In genomic region chr17:76036497-76037380, GRCh38 we compare ENCODE assay signal across 18 cellular contexts. TPM values are rescaled to one million over a fixed set of nuclear protein-coding genes. Genes with fewer than 3 reads are reported as not detected.
DNase-seq lines count a peak whose midpoint lies in the region; ATAC-seq, FAIRE-seq and TF ChIP-seq lines count a peak whose summit lies in the region.
"Had no signal": no experiment of that assay in that cellular context is flagged by ENCODE, and none has a peak within 500 bp of the region (broad histone marks: within the 10 kb centered on the region; RNA-seq: fewer than 3 reads in every experiment).

No MANE protein-coding gene starts in this region.

- no peaks in the 10 kb centered on the region for H3K9me3 ChIP-seq in K562 (replicated peaks; ENCODE audit: control insufficient read depth, insufficient read depth, low read depth, low read length)
- H3K9me3 ChIP-seq in transverse colon: no peaks in the 10 kb centered on the region
- H3K9me3 ChIP-seq: suprapubic skin had no signal

- H3K9me1 ChIP-seq in K562 (ENCODE audit: control insufficient read depth, insufficient read depth, low read length): no peaks in the 10 kb centered on the region

- H3K4me3 ChIP-seq in K562 (no peak overlapping the region), transverse colon (no peak overlapping the region)
- H3K4me3 ChIP-seq: skin epidermis, suprapubic skin had no signal

- intact Hi-C loops in K562 (cut with micrococcal nuclease) (no loop called here), transverse colon (cut with DNase I; ENCODE audit: low total_unique reads) (no loop called here)

- H3K79me2 ChIP-seq in K562 (ENCODE audit: control insufficient read depth, insufficient read depth, low read length): no peaks in the 10 kb centered on the region

- peaks cover 6% of the 10 kb centered on the region for H3K27me3 Mint-ChIP-seq in activated naive CD4-positive, alpha-beta T cell treated with anti-CD3 and anti-CD28 coated beads, Interleukin-2, amount 10 ng/mL, durations not matched to agents 7 days and 5 days
- H3K27me3 Mint-ChIP-seq: T-helper 17 cell had no signal

- POLR2A ChIA-PET in K562 (lab: Yijun Ruan, JAX): interaction anchor here (0.5 to 1.5 kb wide), 7 partner anchors 10 to 1614 kb away, joined by 3 to 4 read pairs (median 3); no protein-coding TSS in a partner anchor

- BruUV-seq in K562 (replicated peaks; lab: Mats Ljungman, UMichigan): no TSS peak

- peak overlapping the region; percentile 52 for H3K27ac Mint-ChIP-seq in activated naive CD4-positive, alpha-beta T cell treated with anti-CD3 and anti-CD28 coated beads, Interleukin-2, amount 10 ng/mL, durations not matched to agents 7 days and 5 days
- H3K27ac Mint-ChIP-seq: T-helper 17 cell had no signal

- 73% methylated on average over 23 of the region's 26 CpGs for WGBS in K562 (ENCODE audit: insufficient coverage, low coverage, missing lambda C conversion rate)
- 68 to 71% methylated on average over 3 to 25 of the region's 26 CpGs for WGBS in transverse colon (ENCODE audit: low coverage in 1 of 2), 2 donors

- TF ChIP-seq CTCF in K562 (IDR thresholded peaks at IDR 0.05 in 2 of 3, conservative IDR thresholded peaks at IDR 0.05 in 1 of 3; ENCODE audit: insufficient read depth in 2 of 3, low read depth in 1 of 3, low read length in 3 of 3) (no peak), transverse colon (IDR thresholded peaks at IDR 0.05) (no peak), D721Med (IDR thresholded peaks at IDR 0.05; ENCODE audit: insufficient read depth, missing control alignments) (no peak)

- ATAC-seq in K562: no peak; the same call in 2 of the 3 replicates
- ATAC-seq in HG03159 (IDR thresholded peaks at IDR 0.05; ENCODE audit: unreplicated experiment): no peak
- ATAC-seq: activated T-cell treated with anti-CD3 and anti-CD28 coated beads, Interleukin-2, amount 50 U/mL, for 4 hours; T-helper 17 cell had no signal

- no peak overlapping the region for H3K4me2 ChIP-seq in K562 (ENCODE audit: insufficient read depth, low read length)

- H3K9ac ChIP-seq in K562 (ENCODE audit: insufficient read depth in 1 of 2, low read depth in 2 of 2, low read length in 2 of 2): peak overlapping the region in 1 of 2 experiments; percentile 62; a peak in 2 of 4 replicates

- no peak overlapping the region for H2AFZ ChIP-seq in K562 (ENCODE audit: low read depth, low read length)

- no peak for TF ChIP-seq POLR2A in K562 (conservative IDR thresholded peaks at IDR 0.05)
- no peak for TF ChIP-seq POLR2A in transverse colon (IDR thresholded peaks at IDR 0.05)

- no peak overlapping the region for H3K4me3 Mint-ChIP-seq in activated naive CD4-positive, alpha-beta T cell treated with anti-CD3 and anti-CD28 coated beads, Interleukin-2, amount 10 ng/mL, durations not matched to agents 7 days and 5 days
- H3K4me3 Mint-ChIP-seq: activated T-cell treated with anti-CD3 and anti-CD28 coated beads, Interleukin-2, amount 50 U/mL, for 4 hours; T-helper 17 cell had no signal

- H3K36me3 ChIP-seq in K562 (ENCODE audit: control insufficient read depth, insufficient read depth, low read length): peaks cover 41% of the 10 kb centered on the region; the same call in 2 of the 3 replicates
- H3K36me3 ChIP-seq in transverse colon: peaks cover 0 to 24% (median 8%) of the 10 kb centered on the region in 4 donors

- peaks cover 2% of the 10 kb centered on the region for H3K4me1 Mint-ChIP-seq in activated naive CD4-positive, alpha-beta T cell treated with anti-CD3 and anti-CD28 coated beads, Interleukin-2, amount 10 ng/mL, durations not matched to agents 7 days and 5 days

- CTCF ChIA-PET in activated naive CD4-positive, alpha-beta T cell treated with anti-CD3 and anti-CD28 coated beads, Interleukin-2, amount 10 ng/mL, durations not matched to agents 7 days and 5 days (lab: Charles Lee): no interaction called here
- CTCF ChIA-PET in K562 (lab: Yijun Ruan, JAX; ENCODE audit: low intra/inter-chr PET ratio): no interaction called here

- 0 out of 2 replicates have a peak, but pooled peaks cover 9% of the 10 kb centered on the region for H4K20me1 ChIP-seq in K562 (replicated peaks; ENCODE audit: control insufficient read depth, insufficient read depth, low read length)

- H3K9me3 Mint-ChIP-seq in activated naive CD4-positive, alpha-beta T cell treated with anti-CD3 and anti-CD28 coated beads, Interleukin-2, amount 10 ng/mL, durations not matched to agents 7 days and 5 days: no peaks in the 10 kb centered on the region
- H3K9me3 Mint-ChIP-seq: activated T-cell treated with anti-CD3 and anti-CD28 coated beads, Interleukin-2, amount 50 U/mL, for 4 hours had no signal

- FAIRE-seq in K562 (lab: Jason Lieb, UNC) (no peak), D721Med (lab: Jason Lieb, UNC) (no peak)

- H3K27me3 ChIP-seq in K562 (ENCODE audit: control insufficient read depth in 2 of 2, insufficient read depth in 2 of 2, low read length in 2 of 2) (no peaks in the 10 kb centered on the region), transverse colon (no peaks in the 10 kb centered on the region)
- H3K27me3 ChIP-seq: suprapubic skin had no signal

- TF ChIP-seq EP300 in K562 (IDR thresholded peaks at IDR 0.05; ENCODE audit: low read length): no peak
- TF ChIP-seq EP300 in transverse colon (IDR thresholded peaks at IDR 0.05; ENCODE audit: low read depth): peak; percentile 88

- in situ Hi-C loops in K562 (cut with MboI) (no loop called here), transverse colon (cut with MboI; ENCODE audit: low pct_ligation_motif_present in 1 of 4, low pct_unique_long_range_greater_than_20kb in 1 of 4, low sequenced_read_pairs in 3 of 4) (no loop called here)

- TF ChIP-seq RAD21 in K562 (CRISPR knock-in tag; conservative IDR thresholded peaks at IDR 0.05 in 1 of 2, IDR thresholded peaks at IDR 0.05 in 1 of 2): no peak

- no peak for DNase-seq in activated naive CD4-positive, alpha-beta T cell treated with anti-CD3 and anti-CD28 coated beads, Interleukin-2, amount 10 ng/mL, durations not matched to agents 7 days and 5 days
- no peak for DNase-seq in activated naive CD4-positive, alpha-beta T cell treated with Interleukin-2 at 50 U/mL for 16 hours
- DNase-seq in K562 (ENCODE audit: extremely low read depth in 1 of 4, low spot score in 3 of 4) (no peak), left kidney (ENCODE audit: low read depth, low spot score) (peak; percentile 73), transverse colon (peak; percentile 41), D721Med (ENCODE audit: insufficient read length, low spot score) (no peak), NCI-H748 (lab: John Stamatoyannopoulos, UW; ENCODE audit: unreplicated experiment) (no peak)
- DNase-seq: ACHN; activated CD4-positive, alpha-beta T cell treated with anti-CD3 and anti-CD28 coated beads for 4 hours; activated T-cell treated with anti-CD3 and anti-CD28 coated beads, Interleukin-2, amount 50 U/mL, for 4 hours; anterior cingulate cortex; NCI-H1092; NCI-H446; T-helper 17 cell had no signal

- H3K4me1 ChIP-seq in K562 (replicated peaks in 1 of 2; ENCODE audit: control insufficient read depth in 2 of 2, insufficient read depth in 2 of 2, low read length in 2 of 2) (peaks cover 0 to 6% of the 10 kb centered on the region in 2 experiments; a peak in 2 of 5 replicates), transverse colon (peaks cover 6 to 17% (median 13%) of the 10 kb centered on the region in 4 donors)

- no peak overlapping the region for H3K27ac ChIP-seq in K562 (ENCODE audit: extremely low read depth, low read depth, low read length)
- H3K27ac ChIP-seq in transverse colon: peak overlapping the region; percentile 71 to 90 (median 80)
- H3K27ac ChIP-seq: suprapubic skin had no signal

- peaks cover 39% of the 10 kb centered on the region for H3K36me3 Mint-ChIP-seq in activated naive CD4-positive, alpha-beta T cell treated with anti-CD3 and anti-CD28 coated beads, Interleukin-2, amount 10 ng/mL, durations not matched to agents 7 days and 5 days

RNA-seq across cellular contexts. Expression of gene EVPL, which starts 9.6 kb away (rescaled TPM):
- 0.07 TPM in 1 of 2 replicates, not detected in the other for total RNA-seq in K562 (2011; cell fraction: chromatin; rRNA removed; ENCODE audit: low replicate concordance)
- total RNA-seq in K562 (2011; cell fraction: nucleolus; rRNA removed): under 0.01 and 0.13 TPM in 2 replicates
- not detected in 2 replicates for total RNA-seq in K562 (2011; cell fraction: nucleoplasm; rRNA removed)
- total RNA-seq in K562 (2014; rRNA removed) (0.04 and 0.18 TPM in 2 replicates), K562 (2014; rRNA removed; fragmentation: Illumina TruSeq; extraction: Trizol) (not detected in 2 replicates), K562 (2015; rRNA removed; fragmentation: Illumina TruSeq; extraction: Trizol) (0.18 TPM in 1 of 2 replicates, not detected in the other), K562 (2021) (0.11 and 0.13 TPM in 2 replicates), transverse colon (10 to 100 TPM; 17.1 to 23.7 (median 20.6) TPM)
- polyA plus RNA-seq in K562 (2011; rRNA removed) (not detected in 2 replicates), K562 (2014; fragmentation: Illumina TruSeq; extraction: Trizol) (not detected in 2 replicates), K562 (2014; fragmentation: Nextera tagmentation; extraction: Ambion mirVana) (not detected), K562 (2014; rRNA removed) (0.08 TPM in 1 of 2 replicates, not detected in the other)
- polyA plus RNA-seq in K562 (2011; cell fraction: cytosol; rRNA removed): 0.01 TPM in 1 of 2 replicates, not detected in the other
- polyA plus RNA-seq in K562 (2011; cell fraction: nucleus; rRNA removed): 0.04 and 0.10 TPM in 2 replicates
- polyA plus RNA-seq in K562 (2012): 0.03 and 0.10 TPM in 2 replicates
- polyA minus RNA-seq in K562 (2011; rRNA and poly(A)+ RNA removed): not detected in 2 replicates
- polyA minus RNA-seq in K562 (2011; cell fraction: cytosol; rRNA and poly(A)+ RNA removed): not detected in 2 replicates
- polyA minus RNA-seq in K562 (2011; cell fraction: nucleus; rRNA and poly(A)+ RNA removed): not detected in 2 replicates
- polyA plus RNA-seq: neural cell had no signal

RNA-seq across cellular contexts. Expression of gene SRP68, which starts 35.6 kb away (rescaled TPM):
- total RNA-seq in K562 (2011; cell fraction: chromatin; rRNA removed; ENCODE audit: low replicate concordance): 133 and 147 TPM in 2 replicates
- total RNA-seq in K562 (2011; cell fraction: nucleolus; rRNA removed): 62.8 and 73.2 TPM in 2 replicates
- 99.2 and 124 TPM in 2 replicates for total RNA-seq in K562 (2011; cell fraction: nucleoplasm; rRNA removed)
- 29.8 and 35.3 TPM in 2 replicates for total RNA-seq in K562 (2014; rRNA removed)
- 32.4 and 33.8 TPM in 2 replicates for total RNA-seq in K562 (2014; rRNA removed; fragmentation: Illumina TruSeq; extraction: Trizol)
- 33.6 and 36.2 TPM in 2 replicates for total RNA-seq in K562 (2015; rRNA removed; fragmentation: Illumina TruSeq; extraction: Trizol)
- 73.5 and 77.4 TPM in 2 replicates for total RNA-seq in K562 (2021)
- 79.6 and 93.4 TPM in 2 replicates for polyA plus RNA-seq in K562 (2011; rRNA removed)
- polyA plus RNA-seq in K562 (2011; cell fraction: cytosol; rRNA removed): 55.4 and 75.0 TPM in 2 replicates
- 49.7 and 56.7 TPM in 2 replicates for polyA plus RNA-seq in K562 (2011; cell fraction: nucleus; rRNA removed)
- 73.7 and 81.8 TPM in 2 replicates for polyA plus RNA-seq in K562 (2012)
- polyA plus RNA-seq in K562 (2014; fragmentation: Illumina TruSeq; extraction: Trizol): 85.7 and 92.6 TPM in 2 replicates
- 10 to 100 TPM; 29.4 to 31.4 TPM for polyA plus RNA-seq in K562 (2014; fragmentation: Nextera tagmentation; extraction: Ambion mirVana)
- polyA plus RNA-seq in K562 (2014; rRNA removed): 62.8 and 63.5 TPM in 2 replicates
- polyA minus RNA-seq in K562 (2011; rRNA and poly(A)+ RNA removed): 82.1 and 85.9 TPM in 2 replicates
- polyA minus RNA-seq in K562 (2011; cell fraction: cytosol; rRNA and poly(A)+ RNA removed): 40.9 and 46.4 TPM in 2 replicates
- 22.2 and 39.0 TPM in 2 replicates for polyA minus RNA-seq in K562 (2011; cell fraction: nucleus; rRNA and poly(A)+ RNA removed)
- total RNA-seq in transverse colon: 10 to 100 TPM; 11.6 to 44.8 (median 30.4) TPM

RNA-seq across cellular contexts. Expression of gene CDK3, which starts 36.1 kb away (rescaled TPM):
- 7.8 and 22.7 TPM in 2 replicates for total RNA-seq in K562 (2011; cell fraction: chromatin; rRNA removed; ENCODE audit: low replicate concordance)
- 15.4 and 17.0 TPM in 2 replicates for total RNA-seq in K562 (2011; cell fraction: nucleolus; rRNA removed)
- 9.2 and 9.4 TPM in 2 replicates for total RNA-seq in K562 (2011; cell fraction: nucleoplasm; rRNA removed)
- total RNA-seq in K562 (2014; rRNA removed): 1.3 and 6.0 TPM in 2 replicates
- 1.1 and 2.8 TPM in 2 replicates for total RNA-seq in K562 (2014; rRNA removed; fragmentation: Illumina TruSeq; extraction: Trizol)
- total RNA-seq in K562 (2015; rRNA removed; fragmentation: Illumina TruSeq; extraction: Trizol): 4.0 and 4.3 TPM in 2 replicates
- total RNA-seq in K562 (2021): 5.0 and 5.4 TPM in 2 replicates
- 5.7 and 8.0 TPM in 2 replicates for polyA plus RNA-seq in K562 (2011; rRNA removed)
- polyA plus RNA-seq in K562 (2011; cell fraction: cytosol; rRNA removed): 5.5 and 7.2 TPM in 2 replicates
- polyA plus RNA-seq in K562 (2011; cell fraction: nucleus; rRNA removed): 48.9 and 53.7 TPM in 2 replicates
- polyA plus RNA-seq in K562 (2012): 4.8 and 9.3 TPM in 2 replicates
- polyA plus RNA-seq in K562 (2014; fragmentation: Illumina TruSeq; extraction: Trizol): 4.7 TPM in 2 replicates
- under 1 TPM; 0.55 to 0.94 TPM for polyA plus RNA-seq in K562 (2014; fragmentation: Nextera tagmentation; extraction: Ambion mirVana)
- 8.2 and 10.6 TPM in 2 replicates for polyA plus RNA-seq in K562 (2014; rRNA removed)
- 0.56 and 1.2 TPM in 2 replicates for polyA minus RNA-seq in K562 (2011; rRNA and poly(A)+ RNA removed)
- not detected in 2 replicates for polyA minus RNA-seq in K562 (2011; cell fraction: cytosol; rRNA and poly(A)+ RNA removed)
- 1.5 and 3.7 TPM in 2 replicates for polyA minus RNA-seq in K562 (2011; cell fraction: nucleus; rRNA and poly(A)+ RNA removed)
- 10 to 100 TPM in 2 of 4 donors, 1 to 10 TPM in 1, not detected in 1; 5.4 to 24.6 (median 16.9) TPM for total RNA-seq in transverse colon

RNA-seq across cellular contexts. Expression of gene GALR2, which starts 37.8 kb away (rescaled TPM):
- total RNA-seq in K562 (2011; cell fraction: chromatin; rRNA removed; ENCODE audit: low replicate concordance): not detected in 2 replicates
- 0.17 TPM in 1 of 2 replicates, not detected in the other for total RNA-seq in K562 (2011; cell fraction: nucleolus; rRNA removed)
- not detected in 2 replicates for total RNA-seq in K562 (2011; cell fraction: nucleoplasm; rRNA removed)
- not detected in 2 replicates for total RNA-seq in K562 (2014; rRNA removed)
- total RNA-seq in K562 (2014; rRNA removed; fragmentation: Illumina TruSeq; extraction: Trizol): not detected in 2 replicates
- total RNA-seq in K562 (2015; rRNA removed; fragmentation: Illumina TruSeq; extraction: Trizol): not detected in 2 replicates
- not detected in 2 replicates for total RNA-seq in K562 (2021)
- not detected in 2 replicates for polyA plus RNA-seq in K562 (2011; rRNA removed)
- polyA plus RNA-seq in K562 (2011; cell fraction: cytosol; rRNA removed): 0.18 TPM in 1 of 2 replicates, not detected in the other
- polyA plus RNA-seq in K562 (2011; cell fraction: nucleus; rRNA removed): not detected in 2 replicates
- polyA plus RNA-seq in K562 (2012): not detected in 2 replicates
- not detected in 2 replicates for polyA plus RNA-seq in K562 (2014; fragmentation: Illumina TruSeq; extraction: Trizol)
- polyA plus RNA-seq in K562 (2014; fragmentation: Nextera tagmentation; extraction: Ambion mirVana): not detected
- polyA plus RNA-seq in K562 (2014; rRNA removed): 0.34 TPM in 1 of 2 replicates, not detected in the other
- not detected in 2 replicates for polyA minus RNA-seq in K562 (2011; rRNA and poly(A)+ RNA removed)
- polyA minus RNA-seq in K562 (2011; cell fraction: cytosol; rRNA and poly(A)+ RNA removed): not detected in 2 replicates
- not detected in 2 replicates for polyA minus RNA-seq in K562 (2011; cell fraction: nucleus; rRNA and poly(A)+ RNA removed)
- total RNA-seq in transverse colon: 1 to 10 TPM in 3 of 4 donors, not detected in 1; 1.9 to 10.0 (median 3.2) TPM
- polyA plus RNA-seq: neural cell had no signal

RNA-seq across cellular contexts. Expression of gene ZACN, which starts 42.2 kb away (rescaled TPM):
- 0.32 TPM in 1 of 2 replicates, not detected in the other for total RNA-seq in K562 (2011; cell fraction: chromatin; rRNA removed; ENCODE audit: low replicate concordance)
- 0.13 TPM in 1 of 2 replicates, not detected in the other for total RNA-seq in K562 (2011; cell fraction: nucleolus; rRNA removed)
- not detected in 2 replicates for total RNA-seq in K562 (2011; cell fraction: nucleoplasm; rRNA removed)
- not detected in 2 replicates for total RNA-seq in K562 (2014; rRNA removed)
- not detected in 2 replicates for total RNA-seq in K562 (2014; rRNA removed; fragmentation: Illumina TruSeq; extraction: Trizol)
- total RNA-seq in K562 (2015; rRNA removed; fragmentation: Illumina TruSeq; extraction: Trizol): not detected in 2 replicates
- total RNA-seq in K562 (2021): 0.07 TPM in 1 of 2 replicates, not detected in the other
- polyA plus RNA-seq in K562 (2011; rRNA removed): not detected in 2 replicates
- not detected in 2 replicates for polyA plus RNA-seq in K562 (2011; cell fraction: cytosol; rRNA removed)
- 0.07 and 0.20 TPM in 2 replicates for polyA plus RNA-seq in K562 (2011; cell fraction: nucleus; rRNA removed)
- 3.9 and 6.5 TPM in 2 replicates for polyA plus RNA-seq in K562 (2012)
- not detected in 2 replicates for polyA plus RNA-seq in K562 (2014; fragmentation: Illumina TruSeq; extraction: Trizol)
- polyA plus RNA-seq in K562 (2014; fragmentation: Nextera tagmentation; extraction: Ambion mirVana): not detected
- polyA plus RNA-seq in K562 (2014; rRNA removed): not detected in 2 replicates
- polyA minus RNA-seq in K562 (2011; rRNA and poly(A)+ RNA removed): not detected in 2 replicates
- not detected in 2 replicates for polyA minus RNA-seq in K562 (2011; cell fraction: cytosol; rRNA and poly(A)+ RNA removed)
- polyA minus RNA-seq in K562 (2011; cell fraction: nucleus; rRNA and poly(A)+ RNA removed): not detected in 2 replicates
- under 1 TPM in 1 of 4 donors, not detected in 3; 0.40 TPM for total RNA-seq in transverse colon
- total RNA-seq: suprapubic skin had no signal
- polyA plus RNA-seq: neural cell had no signal

Comparison
In these comparisons a context has a peak if more than half of its experiments do, and no peak if none do; other contexts are left out.
1. DNase-seq: peak in left kidney (single experiment) and transverse colon (single experiment); none in activated naive CD4-positive, alpha-beta T cell treated with anti-CD3 and anti-CD28 coated beads, Interleukin-2, amount 10 ng/mL, durations not matched to agents 7 days and 5 days (single experiment), activated naive CD4-positive, alpha-beta T cell treated with Interleukin-2 at 50 U/mL for 16 hours (single experiment), K562 (0 of 4), D721Med (single experiment) and NCI-H748 (single experiment).
2. RNA of gene EVPL, which starts 9.6 kb away (total RNA-seq): 17.1 to 23.7 TPM in transverse colon; under 0.01 to 0.18 TPM in K562; every median in the first group is over 10 times any median in the second.